ENCODE assay signal across 10 cellular contexts in the genomic region with DNA sequence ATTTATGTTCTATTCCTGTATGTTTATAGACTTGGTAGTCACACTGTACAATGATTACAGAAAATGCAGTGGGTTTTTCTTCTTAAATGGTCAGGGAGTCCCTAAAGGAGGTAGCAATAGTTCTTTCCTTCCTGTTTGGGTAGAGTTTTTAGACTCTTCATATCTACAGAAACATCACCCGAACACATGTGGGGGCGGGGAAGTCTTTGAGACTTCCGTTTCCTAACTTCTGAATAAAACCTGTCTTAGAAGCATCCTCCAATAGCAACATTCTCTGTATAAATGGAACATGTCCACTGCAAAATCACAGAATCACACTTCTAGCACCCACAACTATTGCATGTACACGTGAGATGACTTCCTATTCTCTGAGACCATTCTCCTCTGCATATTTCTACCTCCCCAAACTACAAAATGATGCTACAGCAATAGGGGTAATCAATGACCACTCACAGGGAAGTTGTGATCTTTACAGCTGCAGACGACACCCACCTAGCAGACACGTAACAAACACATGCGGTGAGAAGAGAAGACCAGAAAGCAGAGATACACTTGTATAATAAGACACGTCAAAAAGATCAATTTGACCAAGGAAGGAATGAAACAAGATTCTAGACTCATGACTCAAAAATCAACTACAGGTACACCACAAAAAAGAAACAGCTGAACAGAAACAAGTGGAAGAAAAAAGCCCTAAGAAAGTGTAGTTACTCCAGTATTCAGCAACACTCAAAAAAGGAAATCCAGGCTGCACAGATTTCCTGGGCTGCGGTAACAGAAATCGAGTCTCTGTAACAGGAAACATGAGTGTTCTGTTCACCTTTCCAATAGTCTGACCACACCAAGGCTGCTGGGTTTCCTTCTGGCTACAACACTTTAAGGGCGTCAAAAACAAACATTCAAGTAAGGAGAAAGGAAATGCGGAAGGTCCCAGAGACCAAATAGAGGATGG.
DNase-seq lines count a peak whose midpoint lies in the region; ATAC-seq and TF ChIP-seq lines count a peak whose summit lies in the region.
"Had no signal": no experiment of that assay in that cellular context is flagged by ENCODE, and none has a peak within 500 bp of the region (broad histone marks: within the 10 kb centered on the region; RNA-seq: fewer than 3 reads in every experiment).

No MANE protein-coding gene starts in this region.

- no peak for TF ChIP-seq CTCF in A673 (conservative IDR thresholded peaks at IDR 0.05; ENCODE audit: low read depth, low read length)

- DNase-seq in activated CD4-positive, alpha-beta T cell treated with anti-CD3 and anti-CD28 coated beads for 4 hours: peak; percentile 37 to 64
- DNase-seq in activated CD4-positive, alpha-beta T cell treated with anti-CD3 and anti-CD28 coated beads for 1 hour: no peak
- peak; percentile 54 for DNase-seq in activated T-cell treated with anti-CD3 and anti-CD28 coated beads, Interleukin-2, amount 50 U/mL, for 24 hours
- DNase-seq in stimulated activated naive CD4-positive, alpha-beta T cell treated with Interleukin-2 at 50 U/mL for 16 hours (lab: John Stamatoyannopoulos, UW): peak; percentile 40
- DNase-seq in NAMALWA (ENCODE audit: low spot score) (no peak), A673 (ENCODE audit: low spot score) (no peak), cortex of kidney (lab: John Stamatoyannopoulos, UW) (no peak)
- DNase-seq: endodermal cell, mucosa of descending colon had no signal

- H3K36me3 Mint-ChIP-seq in activated T-cell treated with anti-CD3 and anti-CD28 coated beads, Interleukin-2, amount 50 U/mL, for 24 hours (ENCODE audit: low read depth): peaks cover 22% of the 10 kb centered on the region

- H3K9me3 Mint-ChIP-seq in activated T-cell treated with anti-CD3 and anti-CD28 coated beads, Interleukin-2, amount 50 U/mL, for 24 hours: peaks cover 6% of the 10 kb centered on the region
- H3K9me3 Mint-ChIP-seq: endodermal cell had no signal

- H3K4me3 Mint-ChIP-seq in activated T-cell treated with anti-CD3 and anti-CD28 coated beads, Interleukin-2, amount 50 U/mL, for 24 hours: no peak overlapping the region
- H3K4me3 Mint-ChIP-seq: endodermal cell had no signal

- POLR2A ChIA-PET in A673 (lab: Charles Lee; ENCODE audit: low non-redundant PET): no interaction called here

- no peak overlapping the region for H3K4me3 ChIP-seq in A673 (ENCODE audit: low read depth, low read length, poor library complexity, severe bottlenecking)
- H3K4me3 ChIP-seq: mucosa of descending colon had no signal

- H3K27me3 ChIP-seq in A673 (replicated peaks; ENCODE audit: insufficient read depth, low read depth, low read length, poor library complexity): no peaks in the 10 kb centered on the region

- peaks cover 6% of the 10 kb centered on the region for H3K36me3 ChIP-seq in A673 (ENCODE audit: insufficient read depth, low read length, poor library complexity, severe bottlenecking)

- H3K4me1 Mint-ChIP-seq in activated T-cell treated with anti-CD3 and anti-CD28 coated beads, Interleukin-2, amount 50 U/mL, for 24 hours (ENCODE audit: low read depth): peaks cover 53% of the 10 kb centered on the region
- H3K4me1 Mint-ChIP-seq: endodermal cell had no signal

- H3K9me3 ChIP-seq in A673 (ENCODE audit: low read depth, low read length, poor library complexity, severe bottlenecking): no peaks in the 10 kb centered on the region
- H3K9me3 ChIP-seq: mucosa of descending colon had no signal

- no peak overlapping the region for H3K27ac ChIP-seq in A673 (ENCODE audit: low read depth, low read length, poor library complexity, severe bottlenecking)

- BruUV-seq in A673 (replicated peaks; lab: Mats Ljungman, UMichigan): no TSS peak

- CTCF ChIA-PET in A673 (lab: Charles Lee): no interaction called here

- no peaks in the 10 kb centered on the region for H3K4me1 ChIP-seq in A673 (ENCODE audit: insufficient read depth, low read length, poor library complexity, severe bottlenecking)

- H3K27ac Mint-ChIP-seq in activated T-cell treated with anti-CD3 and anti-CD28 coated beads, Interleukin-2, amount 50 U/mL, for 24 hours: peak overlapping the region; percentile 83
- H3K27ac Mint-ChIP-seq: endodermal cell had no signal

- intact Hi-C loops in A673 (cut with micrococcal nuclease; ENCODE audit: unreplicated experiment): no loop called here

- peaks cover 3% of the 10 kb centered on the region for H3K27me3 Mint-ChIP-seq in activated T-cell treated with anti-CD3 and anti-CD28 coated beads, Interleukin-2, amount 50 U/mL, for 24 hours

- ATAC-seq in HG03045 (IDR thresholded peaks at IDR 0.05; ENCODE audit: unreplicated experiment): peak; percentile 74
- ATAC-seq: mucosa of descending colon had no signal

Comparison
In these comparisons a context has a peak if more than half of its experiments do, and no peak if none do; other contexts are left out.
1. DNase-seq: peak in activated CD4-positive, alpha-beta T cell treated with anti-CD3 and anti-CD28 coated beads for 4 hours (2 of 2), activated T-cell treated with anti-CD3 and anti-CD28 coated beads, Interleukin-2, amount 50 U/mL, for 24 hours (single experiment) and stimulated activated naive CD4-positive, alpha-beta T cell treated with Interleukin-2 at 50 U/mL for 16 hours (single experiment); none in activated CD4-positive, alpha-beta T cell treated with anti-CD3 and anti-CD28 coated beads for 1 hour (single experiment), NAMALWA (single experiment), A673 (single experiment) and cortex of kidney (single experiment).